ENCODE assay signal across 11 cellular contexts in genomic region chr18:63301458-63301857, GRCh38. TPM values are rescaled to one million over a fixed set of nuclear protein-coding genes. Genes with fewer than 3 reads are reported as not detected.
DNase-seq lines count a peak whose midpoint lies in the region; ATAC-seq and TF ChIP-seq lines count a peak whose summit lies in the region.
"Had no signal": no experiment of that assay in that cellular context is flagged by ENCODE, and none has a peak within 500 bp of the region (broad histone marks: within the 10 kb centered on the region; RNA-seq: fewer than 3 reads in every experiment).

No MANE protein-coding gene starts in this region.

- H3K36me3 ChIP-seq in testis (ENCODE audit: low read depth, missing control alignments): no peaks in the 10 kb centered on the region
- H3K36me3 ChIP-seq: SJSA1 had no signal

- H3K36me3 Mint-ChIP-seq in activated T-cell treated with anti-CD3 and anti-CD28 coated beads, Interleukin-2, amount 50 U/mL, for 72 hours (ENCODE audit: insufficient read depth in 2 of 2): peaks cover 25 to 34% of the 10 kb centered on the region in 2 donors
- H3K36me3 Mint-ChIP-seq in activated CD4-positive, alpha-beta memory T cell treated with anti-CD3 and anti-CD28 coated beads, Interleukin-2, amount 10 ng/mL, durations not matched to agents 7 days and 5 days (ENCODE audit: low read depth): peaks cover 84% of the 10 kb centered on the region

- POLR2A ChIA-PET in activated CD4-positive, alpha-beta memory T cell treated with anti-CD3 and anti-CD28 coated beads, Interleukin-2, amount 10 ng/mL, durations not matched to agents 7 days and 5 days (lab: Charles Lee): interaction anchor here (0.9 to 13.7 kb wide), 10 partner anchors 8 to 140 kb away, joined by 3 to 112 read pairs (median 5); partner anchors contain the start of gene BCL2

- no peak for TF ChIP-seq POLR2A in testis (IDR thresholded peaks at IDR 0.05)

- no peaks in the 10 kb centered on the region for H3K27me3 Mint-ChIP-seq in activated T-cell treated with anti-CD3 and anti-CD28 coated beads, Interleukin-2, amount 50 U/mL, for 72 hours (ENCODE audit: low read depth)
- no peaks in the 10 kb centered on the region for H3K27me3 Mint-ChIP-seq in activated CD4-positive, alpha-beta memory T cell treated with anti-CD3 and anti-CD28 coated beads, Interleukin-2, amount 10 ng/mL, durations not matched to agents 7 days and 5 days

- H3K4me3 ChIP-seq in testis: no peak overlapping the region
- H3K4me3 ChIP-seq: SJSA1 had no signal

- peaks cover 26% of the 10 kb centered on the region for H3K4me1 ChIP-seq in testis
- H3K4me1 ChIP-seq: SJSA1 had no signal

- peaks cover 82% of the 10 kb centered on the region for H3K4me1 Mint-ChIP-seq in activated T-cell treated with anti-CD3 and anti-CD28 coated beads, Interleukin-2, amount 50 U/mL, for 72 hours (ENCODE audit: low read depth)
- peaks cover 86% of the 10 kb centered on the region for H3K4me1 Mint-ChIP-seq in activated CD4-positive, alpha-beta memory T cell treated with anti-CD3 and anti-CD28 coated beads, Interleukin-2, amount 10 ng/mL, durations not matched to agents 7 days and 5 days

- no peaks in the 10 kb centered on the region for H3K9me3 Mint-ChIP-seq in activated T-cell treated with anti-CD3 and anti-CD28 coated beads, Interleukin-2, amount 50 U/mL, for 72 hours
- H3K9me3 Mint-ChIP-seq in activated CD4-positive, alpha-beta memory T cell treated with anti-CD3 and anti-CD28 coated beads, Interleukin-2, amount 10 ng/mL, durations not matched to agents 7 days and 5 days: no peaks in the 10 kb centered on the region

- intact Hi-C loops in testis (cut with DNase I; ENCODE audit: low total_unique reads): no loop called here

- H3K9me3 ChIP-seq in testis: no peaks in the 10 kb centered on the region
- H3K9me3 ChIP-seq: SJSA1 had no signal

- DNase-seq in activated T-cell treated with anti-CD3 and anti-CD28 coated beads, Interleukin-2, amount 50 U/mL, for 72 hours: peak in 1 of 2 donors; percentile 39
- DNase-seq in activated T-cell treated with anti-CD3 and anti-CD28 coated beads, Interleukin-2, amount 50 U/mL, for 48 hours: no peak
- DNase-seq in activated CD4-positive, alpha-beta memory T cell treated with anti-CD3 and anti-CD28 coated beads, Interleukin-2, amount 10 ng/mL, durations not matched to agents 7 days and 5 days: no peak
- DNase-seq in kidney tubule cell (ENCODE audit: low spot score) (peak; percentile 38), testis (peak; percentile 45), NCI-H128 (lab: John Stamatoyannopoulos, UW; ENCODE audit: unreplicated experiment) (no peak)
- DNase-seq: left colon, NCI-H345 had no signal

- H3K27ac Mint-ChIP-seq in activated T-cell treated with anti-CD3 and anti-CD28 coated beads, Interleukin-2, amount 50 U/mL, for 72 hours: peak overlapping the region; percentile 99
- peak overlapping the region; percentile 83 for H3K27ac Mint-ChIP-seq in activated CD4-positive, alpha-beta memory T cell treated with anti-CD3 and anti-CD28 coated beads, Interleukin-2, amount 10 ng/mL, durations not matched to agents 7 days and 5 days

- H3K4me3 Mint-ChIP-seq in activated T-cell treated with anti-CD3 and anti-CD28 coated beads, Interleukin-2, amount 50 U/mL, for 72 hours: peak overlapping the region; percentile 71 to 93
- peak overlapping the region; percentile 45 for H3K4me3 Mint-ChIP-seq in activated CD4-positive, alpha-beta memory T cell treated with anti-CD3 and anti-CD28 coated beads, Interleukin-2, amount 10 ng/mL, durations not matched to agents 7 days and 5 days

- peak; percentile 38 to 67 for ATAC-seq in activated T-cell treated with anti-CD3 and anti-CD28 coated beads, Interleukin-2, amount 50 U/mL, for 72 hours (replicated peaks in 1 of 2)
- ATAC-seq in HG03097 (IDR thresholded peaks at IDR 0.05; ENCODE audit: low FRiP score, unreplicated experiment): no peak
- no peak for ATAC-seq in GM19397 (IDR thresholded peaks at IDR 0.05; ENCODE audit: unreplicated experiment)
- ATAC-seq: left colon had no signal

- CTCF ChIA-PET in activated CD4-positive, alpha-beta memory T cell treated with anti-CD3 and anti-CD28 coated beads, Interleukin-2, amount 10 ng/mL, durations not matched to agents 7 days and 5 days (lab: Charles Lee): interaction anchor here (0.9 to 6.6 kb wide), 6 partner anchors 17 to 148 kb away, joined by 3 to 58 read pairs (median 4); partner anchors contain the start of gene BCL2

- no peak for TF ChIP-seq CTCF in testis (IDR thresholded peaks at IDR 0.05)

- 62 to 75% methylated on average over 9 of the region's 9 CpGs for WGBS in testis, 2 donors

- peak overlapping the region in 1 of 2 donors; percentile 68 for H3K27ac ChIP-seq in testis
- H3K27ac ChIP-seq: SJSA1 had no signal

- H3K27me3 ChIP-seq in testis: no peaks in the 10 kb centered on the region
- H3K27me3 ChIP-seq: SJSA1 had no signal

RNA-seq across cellular contexts. Expression of gene BCL2, which starts 18.1 kb away (rescaled TPM):
- total RNA-seq in activated T-cell treated with anti-CD3 and anti-CD28 coated beads, Interleukin-2, amount 50 U/mL, for 72 hours: 100 to 1,000 TPM in 1 of 2 donors, 10 to 100 TPM in 1; 98.3 to 133 TPM
- 100 to 1,000 TPM; 102 to 109 TPM for total RNA-seq in activated CD4-positive, alpha-beta memory T cell treated with anti-CD3 and anti-CD28 coated beads, Interleukin-2, amount 10 ng/mL, durations not matched to agents 7 days and 5 days
- total RNA-seq in testis: 10 to 100 TPM; 16.0 to 20.8 TPM
- 6.3 TPM for polyA plus RNA-seq in testis (ENCODE audit: insufficient read depth, low read depth, low replicate concordance)

Comparison
In these comparisons a context has a peak if more than half of its experiments do, and no peak if none do; other contexts are left out.
1. ATAC-seq: peak in activated T-cell treated with anti-CD3 and anti-CD28 coated beads, Interleukin-2, amount 50 U/mL, for 72 hours (2 of 2); none in HG03097 (single experiment) and GM19397 (single experiment).
2. DNase-seq: peak in kidney tubule cell (single experiment) and testis (single experiment); none in activated T-cell treated with anti-CD3 and anti-CD28 coated beads, Interleukin-2, amount 50 U/mL, for 48 hours (0 of 2), activated CD4-positive, alpha-beta memory T cell treated with anti-CD3 and anti-CD28 coated beads, Interleukin-2, amount 10 ng/mL, durations not matched to agents 7 days and 5 days (single experiment) and NCI-H128 (single experiment).
3. RNA of gene BCL2, which starts 18.1 kb away (total RNA-seq): 98.3 to 133 TPM in activated T-cell treated with anti-CD3 and anti-CD28 coated beads, Interleukin-2, amount 50 U/mL, for 72 hours and 102 to 109 TPM in activated CD4-positive, alpha-beta memory T cell treated with anti-CD3 and anti-CD28 coated beads, Interleukin-2, amount 10 ng/mL, durations not matched to agents 7 days and 5 days; 16.0 to 20.8 TPM in testis; every median in the first group is over 4 times any median in the second.